Comparison of ENCODE assay signal across 1 cellular context in genomic region chr3:8650583-8651416, GRCh38.
TF ChIP-seq lines count a peak whose summit lies in the region.

No MANE protein-coding gene starts in this region.

TF ChIP-seq in HepG2, 621 proteins besides CTCF, POLR2A, EP300 and RAD21 (continued from another document):
- TF ChIP-seq ZBTB10 (CRISPR knock-in tag; IDR thresholded peaks at IDR 0.05; ENCODE audit: borderline replicate concordance): no peak
- no peak for TF ChIP-seq HOXA5 (CRISPR knock-in tag; IDR thresholded peaks at IDR 0.05)
- TF ChIP-seq ZBTB37 (CRISPR knock-in tag; IDR thresholded peaks at IDR 0.05): no peak
- TF ChIP-seq ZNF512 (CRISPR knock-in tag; IDR thresholded peaks at IDR 0.05): 0 out of 2 replicates have a peak, but pooled peaks have one; percentile 40
- no peak for TF ChIP-seq SOX5 (CRISPR knock-in tag; IDR thresholded peaks at IDR 0.05; ENCODE audit: borderline replicate concordance)
- TF ChIP-seq ZSCAN25 (CRISPR knock-in tag; IDR thresholded peaks at IDR 0.05): no peak
- TF ChIP-seq GATA4 (IDR thresholded peaks at IDR 0.05; ENCODE audit: borderline replicate concordance, low read depth): no peak
- TF ChIP-seq ZNF629 (CRISPR knock-in tag; conservative IDR thresholded peaks at IDR 0.05): no peak
- TF ChIP-seq ZNF614 (CRISPR knock-in tag; IDR thresholded peaks at IDR 0.05; ENCODE audit: borderline replicate concordance): no peak
- no peak for TF ChIP-seq NFE2L1 (CRISPR knock-in tag; IDR thresholded peaks at IDR 0.05; ENCODE audit: borderline replicate concordance)
- no peak for TF ChIP-seq ZBTB21 (CRISPR knock-in tag; IDR thresholded peaks at IDR 0.05)
- no peak for TF ChIP-seq MYPOP (CRISPR knock-in tag; IDR thresholded peaks at IDR 0.05)
- no peak for TF ChIP-seq TFAP4 (IDR thresholded peaks at IDR 0.05; ENCODE audit: borderline replicate concordance, low read depth)
- TF ChIP-seq ZNF710 (CRISPR knock-in tag; IDR thresholded peaks at IDR 0.05; ENCODE audit: borderline replicate concordance): 0 out of 2 replicates have a peak, but pooled peaks have one; percentile 34
- TF ChIP-seq ZNF432 (CRISPR knock-in tag; IDR thresholded peaks at IDR 0.05; ENCODE audit: borderline replicate concordance): no peak
- no peak for TF ChIP-seq NFE2L2 (IDR thresholded peaks at IDR 0.05; ENCODE audit: low read length)
- TF ChIP-seq ZNF414 (CRISPR knock-in tag; IDR thresholded peaks at IDR 0.05): 0 out of 2 replicates have a peak, but pooled peaks have one; percentile 41
- TF ChIP-seq ZNF775 (CRISPR knock-in tag; IDR thresholded peaks at IDR 0.05; ENCODE audit: borderline replicate concordance): no peak
- TF ChIP-seq PAF1 (CRISPR knock-in tag; IDR thresholded peaks at IDR 0.05): no peak
